8 cellular contexts compared by ENCODE assay signal in the genomic region with DNA sequence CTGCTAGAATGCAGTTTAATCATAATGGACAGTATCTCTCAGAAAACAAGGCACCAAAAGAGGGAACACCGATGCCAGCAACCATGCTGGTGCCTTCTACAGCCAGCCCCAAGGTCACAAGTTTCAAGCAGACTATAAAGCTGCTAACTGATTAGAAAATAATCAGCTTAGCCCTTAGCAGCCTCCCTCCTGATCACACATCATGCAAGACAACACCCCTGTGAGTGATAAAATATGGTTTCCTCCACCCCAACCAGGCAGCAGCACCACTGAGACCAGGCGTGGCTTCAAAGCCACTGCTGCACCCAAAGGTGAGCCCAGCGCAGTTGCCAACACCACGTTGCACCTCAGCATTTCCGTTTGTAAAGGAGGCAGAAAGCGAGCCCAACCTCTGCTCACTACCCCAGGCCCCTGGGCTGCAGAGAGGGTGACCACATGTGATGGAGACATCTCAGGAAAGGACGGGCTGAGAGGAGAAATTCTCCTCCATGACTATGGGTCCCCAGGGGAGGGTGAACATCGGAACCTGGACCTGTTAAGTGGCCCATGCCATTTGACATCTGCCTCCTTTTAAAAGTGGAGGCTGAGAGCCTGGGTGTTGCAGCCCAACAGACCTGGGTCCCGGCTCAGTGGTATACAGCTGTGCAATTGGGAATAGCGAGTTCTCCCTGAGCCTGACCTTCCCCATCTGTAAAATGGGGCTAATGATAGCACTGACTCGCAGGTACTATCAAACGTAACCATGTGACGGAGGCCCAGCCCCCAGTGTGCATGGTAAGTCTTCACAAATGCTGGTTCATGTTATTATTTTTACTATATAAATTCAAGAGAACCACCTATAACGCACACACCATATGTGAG. TPM values are rescaled to one million over a fixed set of nuclear protein-coding genes. Genes with fewer than 3 reads are reported as not detected.
A peak's percentile ranks its signal among the peaks of the same experiment; 100 is the strongest.
DNase-seq lines count a peak whose midpoint lies in the region; ATAC-seq and TF ChIP-seq lines count a peak whose summit lies in the region.

No MANE protein-coding gene starts in this region.

- H3K27ac Mint-ChIP-seq in activated naive CD4-positive, alpha-beta T cell treated with anti-CD3 and anti-CD28 coated beads, Interleukin-2, amount 10 ng/mL, durations not matched to agents 7 days and 5 days = peak overlapping the region; percentile 99

- H3F3A ChIP-seq in MM.1S (ENCODE audit: insufficient read depth, low read length) = no peaks in the 10 kb centered on the region

- H3K9me2 ChIP-seq in MM.1S (replicated peaks; ENCODE audit: insufficient read depth, low read length) = no peaks in the 10 kb centered on the region

- peak overlapping the region; percentile 77 for H3K4me3 Mint-ChIP-seq in activated naive CD4-positive, alpha-beta T cell treated with anti-CD3 and anti-CD28 coated beads, Interleukin-2, amount 10 ng/mL, durations not matched to agents 7 days and 5 days

- H3K27me3 ChIP-seq in left lung (no peaks in the 10 kb centered on the region), MM.1S (replicated peaks; ENCODE audit: insufficient read depth, low read length) (no peaks in the 10 kb centered on the region)

- ATAC-seq in left lung (no peak), GM19395 (IDR thresholded peaks at IDR 0.05; ENCODE audit: unreplicated experiment) (no peak), HG03095 (IDR thresholded peaks at IDR 0.05; ENCODE audit: unreplicated experiment) (no peak)
- ATAC-seq in stimulated activated naive CD8-positive, alpha-beta T cell treated with anti-CD3 and anti-CD28 coated beads, Interleukin-15, Interleukin-2, amounts not matched to agents 100 U/mL and 50 U/mL, for 24 hours = peak; percentile 21

- H4K20me1 ChIP-seq in MM.1S (ENCODE audit: insufficient read depth, low read length) = no peaks in the 10 kb centered on the region

- H3K27ac ChIP-seq in left lung (peak overlapping the region; percentile 76 to 79), MM.1S (ENCODE audit: low read length) (no peak overlapping the region)

- peaks cover 83% of the 10 kb centered on the region for H3K4me1 Mint-ChIP-seq in activated naive CD4-positive, alpha-beta T cell treated with anti-CD3 and anti-CD28 coated beads, Interleukin-2, amount 10 ng/mL, durations not matched to agents 7 days and 5 days

- no peak overlapping the region for H2AFZ ChIP-seq in MM.1S (ENCODE audit: low read length)

- peak; percentile 82 for DNase-seq in OCI-M2 (lab: John Stamatoyannopoulos, UW; ENCODE audit: unreplicated experiment)
- peak; percentile 87 for DNase-seq in activated naive CD4-positive, alpha-beta T cell treated with anti-CD3 and anti-CD28 coated beads, Interleukin-2, amount 10 ng/mL, durations not matched to agents 7 days and 5 days
- DNase-seq in left lung = peak in 1 of 2 donors; percentile 43
- DNase-seq in stimulated activated naive CD8-positive, alpha-beta T cell treated with anti-CD3 and anti-CD28 coated beads, Interleukin-15, Interleukin-2, amounts not matched to agents 100 U/mL and 50 U/mL, for 24 hours = peak; percentile 65
- DNase-seq in MM.1S = no peak
- no peak for DNase-seq in HK-2 (ENCODE audit: unreplicated experiment)

- no peaks in the 10 kb centered on the region for H3K9me3 ChIP-seq in left lung
- no peaks in the 10 kb centered on the region for H3K9me3 ChIP-seq in MM.1S (replicated peaks; ENCODE audit: insufficient read depth, low read length)

- CTCF ChIA-PET in activated naive CD4-positive, alpha-beta T cell treated with anti-CD3 and anti-CD28 coated beads, Interleukin-2, amount 10 ng/mL, durations not matched to agents 7 days and 5 days (lab: Charles Lee) = interaction anchor here (1.0 to 2.4 kb wide), 12 partner anchors 9 to 532 kb away, joined by 3 to 8 read pairs (median 4); no protein-coding TSS in a partner anchor

- H3K36me3 Mint-ChIP-seq in activated naive CD4-positive, alpha-beta T cell treated with anti-CD3 and anti-CD28 coated beads, Interleukin-2, amount 10 ng/mL, durations not matched to agents 7 days and 5 days = peaks cover 9% of the 10 kb centered on the region

- H3K9ac ChIP-seq in MM.1S (ENCODE audit: low read length) = no peak overlapping the region

- H3K4me2 ChIP-seq in MM.1S (ENCODE audit: low read depth, low read length) = no peak overlapping the region

- H3K79me2 ChIP-seq in MM.1S (ENCODE audit: low read length) = no peaks in the 10 kb centered on the region

- no peak for TF ChIP-seq CTCF in left lung (IDR thresholded peaks at IDR 0.05)
- no peak for TF ChIP-seq CTCF in MM.1S (IDR thresholded peaks at IDR 0.05; ENCODE audit: low read length)

- intact Hi-C loops in left lung (cut with DNase I) = loop anchor here in 1 of 2 donors (10.0 kb wide), 1 partner anchor 97 kb away; no protein-coding TSS in a partner anchor

- H3K27me3 Mint-ChIP-seq in activated naive CD4-positive, alpha-beta T cell treated with anti-CD3 and anti-CD28 coated beads, Interleukin-2, amount 10 ng/mL, durations not matched to agents 7 days and 5 days = no peaks in the 10 kb centered on the region

- H3K9me3 Mint-ChIP-seq in activated naive CD4-positive, alpha-beta T cell treated with anti-CD3 and anti-CD28 coated beads, Interleukin-2, amount 10 ng/mL, durations not matched to agents 7 days and 5 days = no peaks in the 10 kb centered on the region

- H3K4me1 ChIP-seq in left lung (peaks cover 35 to 70% of the 10 kb centered on the region in 2 donors), MM.1S (ENCODE audit: low read length) (no peaks in the 10 kb centered on the region)

- H3K36me3 ChIP-seq in left lung (no peaks in the 10 kb centered on the region), MM.1S (replicated peaks; ENCODE audit: insufficient read depth, low read length) (no peaks in the 10 kb centered on the region)

- H3K4me3 ChIP-seq in left lung (no peak overlapping the region), MM.1S (ENCODE audit: low read length) (no peak overlapping the region)

RNA-seq across cellular contexts. Expression of a gene that starts 11.5 kb away (rescaled TPM):
- 100 to 1,000 TPM; 292 to 395 TPM for total RNA-seq in left lung

Comparison
In these comparisons a context has a peak if more than half of its experiments do, and no peak if none do; other contexts are left out.
1. DNase-seq: peak in OCI-M2 (single experiment), activated naive CD4-positive, alpha-beta T cell treated with anti-CD3 and anti-CD28 coated beads, Interleukin-2, amount 10 ng/mL, durations not matched to agents 7 days and 5 days (single experiment) and stimulated activated naive CD8-positive, alpha-beta T cell treated with anti-CD3 and anti-CD28 coated beads, Interleukin-15, Interleukin-2, amounts not matched to agents 100 U/mL and 50 U/mL, for 24 hours (single experiment); none in MM.1S (single experiment) and HK-2 (single experiment).